In genomic region chr6:91055959-91056358, GRCh38 we compare ENCODE assay signal across 8 cellular contexts.
"Had no signal": no experiment of that assay in that cellular context is flagged by ENCODE, and none has a peak within 500 bp of the region (broad histone marks: within the 10 kb centered on the region; RNA-seq: fewer than 3 reads in every experiment).

No MANE protein-coding gene starts in this region.

- ATAC-seq: GM12878 had no signal

- FAIRE-seq: G401.6, GM12878, GM12891, GM12892, GM18507, GM19239 had no signal

- H3K4me3 ChIP-seq: GM12878 had no signal

- DNase-seq: GDM1, GF-D8 had no signal
